In the genomic region with DNA sequence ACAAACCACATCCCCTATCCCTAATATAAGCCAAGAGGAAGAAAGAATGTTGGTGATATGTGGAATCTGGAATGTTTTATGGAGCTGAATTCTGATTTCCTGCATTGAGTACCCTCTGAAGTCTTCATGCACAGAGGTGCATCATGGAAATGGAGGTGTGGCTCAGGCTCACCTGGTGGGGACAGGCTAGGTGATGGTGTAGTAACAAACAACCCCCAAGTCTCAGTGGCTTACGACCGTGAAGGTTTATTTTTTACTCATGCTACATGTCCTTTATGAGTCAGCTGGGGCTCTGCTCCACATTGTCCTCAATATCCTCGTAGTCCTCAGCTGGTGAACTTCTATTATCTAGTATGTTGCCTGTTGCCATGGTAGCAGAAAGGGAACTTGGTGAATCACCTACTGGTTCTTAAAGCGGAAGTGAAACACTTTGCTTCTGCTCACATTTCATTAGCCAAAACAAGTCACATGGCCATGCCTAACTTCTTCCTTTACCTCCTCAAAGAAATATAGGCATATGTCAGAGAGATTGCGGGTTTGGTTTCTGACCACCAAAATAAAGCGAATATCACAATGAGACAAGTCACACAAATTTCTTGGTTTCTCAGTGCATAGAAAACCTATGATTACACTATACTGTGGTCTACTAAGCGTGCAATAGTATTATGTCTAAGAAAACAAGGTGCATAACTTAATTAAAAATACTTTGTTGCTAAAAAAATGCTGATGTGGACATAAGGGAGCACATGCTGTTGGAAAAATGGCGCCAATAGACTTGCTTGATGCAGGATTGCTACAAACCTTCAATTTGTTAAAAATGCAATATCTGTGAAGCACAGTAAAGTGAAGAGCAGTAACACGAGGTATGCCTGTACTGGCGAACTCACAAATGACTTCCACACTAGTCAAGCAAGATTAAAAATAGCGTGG, we compare ENCODE assay signal across 9 cellular contexts. TPM values are rescaled to one million over a fixed set of nuclear protein-coding genes. Genes with fewer than 3 reads are reported as not detected.
A peak's percentile ranks its signal among the peaks of the same experiment; 100 is the strongest.
DNase-seq lines count a peak whose midpoint lies in the region; ATAC-seq and TF ChIP-seq lines count a peak whose summit lies in the region.
"Had no signal": no experiment of that assay in that cellular context is flagged by ENCODE, and none has a peak within 500 bp of the region (broad histone marks: within the 10 kb centered on the region; RNA-seq: fewer than 3 reads in every experiment).

A gene with protein sequence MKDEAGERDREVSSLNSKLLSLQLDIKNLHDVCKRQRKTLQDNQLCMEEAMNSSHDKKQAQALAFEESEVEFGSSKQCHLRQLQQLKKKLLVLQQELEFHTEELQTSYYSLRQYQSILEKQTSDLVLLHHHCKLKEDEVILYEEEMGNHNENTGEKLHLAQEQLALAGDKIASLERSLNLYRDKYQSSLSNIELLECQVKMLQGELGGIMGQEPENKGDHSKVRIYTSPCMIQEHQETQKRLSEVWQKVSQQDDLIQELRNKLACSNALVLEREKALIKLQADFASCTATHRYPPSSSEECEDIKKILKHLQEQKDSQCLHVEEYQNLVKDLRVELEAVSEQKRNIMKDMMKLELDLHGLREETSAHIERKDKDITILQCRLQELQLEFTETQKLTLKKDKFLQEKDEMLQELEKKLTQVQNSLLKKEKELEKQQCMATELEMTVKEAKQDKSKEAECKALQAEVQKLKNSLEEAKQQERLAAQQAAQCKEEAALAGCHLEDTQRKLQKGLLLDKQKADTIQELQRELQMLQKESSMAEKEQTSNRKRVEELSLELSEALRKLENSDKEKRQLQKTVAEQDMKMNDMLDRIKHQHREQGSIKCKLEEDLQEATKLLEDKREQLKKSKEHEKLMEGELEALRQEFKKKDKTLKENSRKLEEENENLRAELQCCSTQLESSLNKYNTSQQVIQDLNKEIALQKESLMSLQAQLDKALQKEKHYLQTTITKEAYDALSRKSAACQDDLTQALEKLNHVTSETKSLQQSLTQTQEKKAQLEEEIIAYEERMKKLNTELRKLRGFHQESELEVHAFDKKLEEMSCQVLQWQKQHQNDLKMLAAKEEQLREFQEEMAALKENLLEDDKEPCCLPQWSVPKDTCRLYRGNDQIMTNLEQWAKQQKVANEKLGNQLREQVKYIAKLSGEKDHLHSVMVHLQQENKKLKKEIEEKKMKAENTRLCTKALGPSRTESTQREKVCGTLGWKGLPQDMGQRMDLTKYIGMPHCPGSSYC (minus strand): TSS at position 51 of the 930 bp plus-strand sequence. CDS start 947 bp downstream, outside the sequence.

- H3K79me2 ChIP-seq in DOHH2 (ENCODE audit: control insufficient read depth, low read length) = no peaks in the 10 kb centered on the region

- H3F3A ChIP-seq in DOHH2 (ENCODE audit: control insufficient read depth, insufficient read depth) = no peaks in the 10 kb centered on the region

- H3K4me2 ChIP-seq in DOHH2 (ENCODE audit: low read length) = 0 out of 2 replicates have a peak within 1 kb of the TSS, but pooled peaks have one; percentile 7

- H4K20me1 ChIP-seq in DOHH2 (ENCODE audit: control insufficient read depth, insufficient read depth, low read depth, low read length) = no peaks in the 10 kb centered on the region

- no peak within 1 kb of the TSS for H3K4me3 Mint-ChIP-seq in immature natural killer cell
- H3K4me3 Mint-ChIP-seq: T-cell had no signal

- no peak for TF ChIP-seq CTCF in DOHH2 (IDR thresholded peaks at IDR 0.05; ENCODE audit: low read depth, low read length, poor library complexity, severe bottlenecking)

- peaks cover 3% of the 10 kb centered on the region; the same call in 1 of the 2 replicates for H3K9me3 ChIP-seq in DOHH2 (ENCODE audit: control insufficient read depth, insufficient read depth, low read length)

- peaks cover 9% of the 10 kb centered on the region for H3K4me1 ChIP-seq in DOHH2 (ENCODE audit: control insufficient read depth, low read length)

- H3K27me3 Mint-ChIP-seq in immature natural killer cell (ENCODE audit: low read depth in 3 of 3) = peaks cover 0 to 3% (median 3%) of the 10 kb centered on the region in 3 donors

- H3K9me2 ChIP-seq in DOHH2 (replicated peaks; ENCODE audit: control insufficient read depth, low read length) = no peaks in the 10 kb centered on the region

- H3K27ac ChIP-seq in DOHH2 (ENCODE audit: low read depth, low read length) = no peak within 1 kb of the TSS

- H3K36me3 Mint-ChIP-seq in immature natural killer cell = no peaks in the 10 kb centered on the region
- H3K36me3 Mint-ChIP-seq: T-cell had no signal

- ATAC-seq in HG03135 (IDR thresholded peaks at IDR 0.05; ENCODE audit: unreplicated experiment) (peak; percentile 98), esophagus mucosa (peak; percentile 96)
- ATAC-seq: T-cell had no signal

- H3K4me1 Mint-ChIP-seq in immature natural killer cell = no peaks in the 10 kb centered on the region
- H3K4me1 Mint-ChIP-seq: T-cell had no signal

- no peak within 1 kb of the TSS for H3K27ac Mint-ChIP-seq in immature natural killer cell
- H3K27ac Mint-ChIP-seq: T-cell had no signal

- H3K36me3 ChIP-seq in DOHH2 (ENCODE audit: control insufficient read depth, low read length) = no peaks in the 10 kb centered on the region

- H3K9me3 Mint-ChIP-seq in immature natural killer cell = peaks cover 0 to 4% (median 0%) of the 10 kb centered on the region in 6 donors

- H3K4me3 ChIP-seq in DOHH2 (ENCODE audit: low read length) = no peak within 1 kb of the TSS

- peaks cover 24% of the 10 kb centered on the region for H3K27me3 ChIP-seq in DOHH2 (ENCODE audit: control insufficient read depth, low read length)

- DNase-seq in GM19240 (ENCODE audit: insufficient read length, low spot score) (peak; percentile 19), RPMI7951 (ENCODE audit: low read depth) (peak; percentile 94), non-pigmented ciliary epithelial cell (ENCODE audit: low read depth) (peak; percentile 78), immature natural killer cell (no peak), NCI-H1092 treated with DMSO at 0.1 percent for 48 hours (lab: John Stamatoyannopoulos, UW) (no peak)

RNA-seq across cellular contexts. Expression of the gene that starts here (rescaled TPM):
- total RNA-seq in RPMI7951 (2014; rRNA removed; shearing (Covaris generic)) = 0.68 and 1.8 TPM in 2 replicates
- 2.0 TPM for total RNA-seq in esophagus mucosa
- polyA plus RNA-seq in immature natural killer cell = not detected

Comparison
In these comparisons a context has a peak if more than half of its experiments do, and no peak if none do; other contexts are left out.
1. DNase-seq: peak in GM19240 (single experiment), RPMI7951 (single experiment) and non-pigmented ciliary epithelial cell (single experiment); none in immature natural killer cell (0 of 3) and NCI-H1092 treated with DMSO at 0.1 percent for 48 hours (single experiment).